In the genomic region with DNA sequence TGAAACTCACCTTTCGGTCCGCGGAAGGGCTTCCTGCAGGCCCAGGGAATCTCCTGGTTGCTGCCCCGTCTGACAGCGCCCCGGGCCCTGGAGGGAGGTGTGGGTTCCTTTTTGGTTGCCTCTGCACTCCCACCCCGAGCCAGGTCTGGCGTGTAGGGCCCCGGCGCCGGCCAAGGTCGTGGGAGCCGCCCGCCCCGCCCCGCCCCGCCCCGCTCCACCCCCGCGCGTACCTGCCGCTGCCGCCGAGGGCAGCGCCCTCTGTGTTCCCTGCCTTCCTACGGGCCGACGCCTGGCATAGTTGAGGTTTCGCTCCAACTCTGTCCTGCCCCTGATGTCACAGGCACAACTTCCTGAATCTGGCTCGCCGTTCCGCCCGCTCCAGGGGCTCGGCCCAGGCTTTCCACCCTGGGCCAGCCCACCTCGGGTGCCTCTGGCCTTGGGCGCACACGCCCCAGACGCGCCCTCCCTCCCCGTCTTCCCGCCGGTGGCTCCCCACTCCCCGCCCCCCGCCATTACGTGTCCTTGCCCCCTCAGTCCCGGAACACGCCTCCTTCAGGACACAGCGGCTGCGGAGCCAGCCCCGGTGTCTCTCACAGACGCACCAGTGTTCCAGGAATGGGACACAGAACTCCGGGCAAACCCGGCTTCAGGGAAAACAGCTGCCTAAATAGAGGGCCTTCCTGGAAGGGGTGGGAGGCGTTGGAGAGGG, we compare ENCODE assay signal across 8 cellular contexts. TPM values are rescaled to one million over a fixed set of nuclear protein-coding genes. Genes with fewer than 3 reads are reported as not detected.
DNase-seq lines count a peak whose midpoint lies in the region; ATAC-seq and TF ChIP-seq lines count a peak whose summit lies in the region.

A gene (minus strand): TSS at position 147 of the 709 bp plus-strand sequence. CDS start 31,763 bp downstream, outside the sequence.

- H3K4me1 ChIP-seq in Panc1 (ENCODE audit: control insufficient read depth, insufficient read depth, low read length) (peaks cover 7% of the 10 kb centered on the region), neutrophil (ENCODE audit: control insufficient read depth in 1 of 2, insufficient read depth in 1 of 2, low read depth in 1 of 2, low read length in 1 of 2) (peaks cover 53 to 65% of the 10 kb centered on the region in 2 experiments), thyroid gland (peaks cover 12 to 34% of the 10 kb centered on the region in 2 donors)

- H3K27me3 ChIP-seq in BJ (ENCODE audit: control insufficient read depth, insufficient read depth, low read length), result no peaks in the 10 kb centered on the region
- H3K27me3 ChIP-seq in Panc1 (ENCODE audit: control insufficient read depth, insufficient read depth, low read length), result peaks cover 3% of the 10 kb centered on the region; the same call in 1 of the 2 replicates
- H3K27me3 ChIP-seq in neutrophil, result no peaks in the 10 kb centered on the region
- no peaks in the 10 kb centered on the region for H3K27me3 ChIP-seq in thyroid gland

- intact Hi-C loops in Panc1 (cut with micrococcal nuclease; ENCODE audit: unreplicated experiment) (no loop called here), thyroid gland (cut with DNase I) (no loop called here)

- TF ChIP-seq CTCF in BJ (IDR thresholded peaks at IDR 0.05; ENCODE audit: insufficient read depth, low read depth, low read length), result peak; percentile 46
- TF ChIP-seq CTCF in Panc1 (IDR thresholded peaks at IDR 0.05), result 0 out of 2 replicates have a peak, but pooled peaks have one; percentile 15
- TF ChIP-seq CTCF in foreskin fibroblast (IDR thresholded peaks at IDR 0.05; ENCODE audit: low read depth, low read length), result no peak
- no peak for TF ChIP-seq CTCF in neutrophil (IDR thresholded peaks at IDR 0.05)
- TF ChIP-seq CTCF in thyroid gland (IDR thresholded peaks at IDR 0.05), result peak in 1 of 6 experiments; percentile 9

- WGBS in thyroid gland, 2 donors, result 1 to 2% methylated on average over 9 to 18 of the region's 54 CpGs

- TF ChIP-seq POLR2A in GM19099 (IDR thresholded peaks at IDR 0.05; ENCODE audit: extremely low read depth, insufficient read length, low read depth), result peak; percentile 72
- peak in 1 of 2 donors; percentile 66 for TF ChIP-seq POLR2A in thyroid gland (IDR thresholded peaks at IDR 0.05)

- no peak for DNase-seq in BJ (ENCODE audit: low read depth)
- no peak for DNase-seq in Panc1 (ENCODE audit: low read depth, low spot score)
- peak; percentile 43 for DNase-seq in activated T-helper 1 cell treated with Interleukin-2 at 50 U/mL for 16 hours (ENCODE audit: low read depth)
- peak; percentile 1 to 38 for DNase-seq in foreskin fibroblast
- DNase-seq in thyroid gland, result peak; percentile 84 to 87

- no peak within 1 kb of the TSS for H3K27ac ChIP-seq in Panc1 (ENCODE audit: low read length)
- peak within 1 kb of the TSS; percentile 88 for H3K27ac ChIP-seq in neutrophil
- peak within 1 kb of the TSS; percentile 80 to 91 (median 86) for H3K27ac ChIP-seq in thyroid gland

- no peaks in the 10 kb centered on the region for H3K9me3 ChIP-seq in Panc1 (ENCODE audit: control insufficient read depth, insufficient read depth, low read depth, low read length)
- H3K9me3 ChIP-seq in neutrophil, result no peaks in the 10 kb centered on the region
- no peaks in the 10 kb centered on the region for H3K9me3 ChIP-seq in thyroid gland

- no TSS peak for BruUV-seq in Panc1 (replicated peaks; lab: Mats Ljungman, UMichigan)

- ATAC-seq in HG03342 (IDR thresholded peaks at IDR 0.05; ENCODE audit: unreplicated experiment) (peak; percentile 31), Panc1 (peak; percentile 88)

- H3K4me3 ChIP-seq in BJ (ENCODE audit: low read depth, low read length) (peak within 1 kb of the TSS; percentile 43), Panc1 (ENCODE audit: low read depth in 2 of 2, low read length in 2 of 2) (peak within 1 kb of the TSS; percentile 39 to 65), foreskin fibroblast (ENCODE audit: low read depth in 1 of 2, low read length in 2 of 2) (peak within 1 kb of the TSS; percentile 49 to 61), neutrophil (ENCODE audit: low read depth in 1 of 2, low read length in 1 of 2) (peak within 1 kb of the TSS; percentile 81 to 97), thyroid gland (replicated peaks in 1 of 3) (peak within 1 kb of the TSS; percentile 47 to 80 (median 61))

- POLR2A ChIA-PET in BJ (lab: Charles Lee) (no interaction called here), Panc1 (lab: Charles Lee) (no interaction called here)

- H3K36me3 ChIP-seq in BJ (ENCODE audit: control insufficient read depth, insufficient read depth, low read length) (no peaks in the 10 kb centered on the region), Panc1 (ENCODE audit: control insufficient read depth, insufficient read depth, low read length) (peaks cover 8% of the 10 kb centered on the region; the same call in 1 of the 2 replicates), neutrophil (no peaks in the 10 kb centered on the region), thyroid gland (no peaks in the 10 kb centered on the region)

- in situ Hi-C loops in Panc1 (cut with HindIII; ENCODE audit: low pct_unique_long_range_greater_than_20kb, low sequenced_read_pairs), result no loop called here

- CTCF ChIA-PET in BJ (lab: Yijun Ruan, JAX), result interaction anchor here (0.7 to 1.7 kb wide), 4 partner anchors 11 to 46 kb away, joined by 3 to 4 read pairs (median 4); no protein-coding TSS in a partner anchor
- CTCF ChIA-PET in Panc1 (lab: Charles Lee), result no interaction called here

RNA-seq across cellular contexts. Expression of the gene that starts here (rescaled TPM):
- 9.9 and 10.8 TPM in 2 replicates for polyA plus RNA-seq in BJ (2011; rRNA removed)
- 4.7 and 4.8 TPM in 2 replicates for polyA minus RNA-seq in BJ (2011; rRNA and poly(A)+ RNA removed)
- total RNA-seq in Panc1 (2021; ENCODE audit: unreplicated experiment), result 0.31 TPM
- polyA plus RNA-seq in Panc1 (2012; ENCODE audit: insufficient read length), result not detected
- total RNA-seq in thyroid gland, result 10 to 100 TPM; 15.5 to 28.4 (median 16.8) TPM

Comparison
In these comparisons a context has a peak if more than half of its experiments do, and no peak if none do; other contexts are left out.
1. RNA of the gene that starts here (total RNA-seq): 15.5 to 28.4 TPM in thyroid gland; 0.31 TPM in Panc1 (single experiment); every median in the first group is over 10 times any median in the second.
2. Peak in ATAC-seq and H3K4me3 ChIP-seq in Panc1; RNA of the gene not detected or under 1 TPM.
3. DNase-seq: peak in activated T-helper 1 cell treated with Interleukin-2 at 50 U/mL for 16 hours (single experiment), foreskin fibroblast (2 of 2) and thyroid gland (2 of 2); none in BJ (single experiment) and Panc1 (single experiment).
4. CTCF ChIP-seq: peak in BJ (single experiment) and Panc1 (single experiment); none in foreskin fibroblast (single experiment) and neutrophil (single experiment).
5. Peak in every context shown above with its lines, with median percentiles within 50 percentile points of each other: H3K4me3 ChIP-seq.